In genomic region chr19:6536138-6536671, GRCh38 we compare ENCODE assay signal across 8 cellular contexts. TPM values are rescaled to one million over a fixed set of nuclear protein-coding genes. Genes with fewer than 3 reads are reported as not detected.
DNase-seq lines count a peak whose midpoint lies in the region; ATAC-seq and TF ChIP-seq lines count a peak whose summit lies in the region.

No MANE protein-coding gene starts in this region.

- H3K4me1 ChIP-seq in neuronal stem cell (ENCODE audit: control insufficient read depth in 2 of 2, insufficient read depth in 1 of 2, low read depth in 1 of 2, low read length in 2 of 2) = peaks cover 3 to 14% of the 10 kb centered on the region in 2 donors

- no peak for TF ChIP-seq CTCF in epithelial cell of esophagus (IDR thresholded peaks at IDR 0.05; ENCODE audit: insufficient read depth, low read depth, low read length, missing control alignments)

- no peak overlapping the region for H3K14ac ChIP-seq in neuronal stem cell (ENCODE audit: low read length)

- H2BK120ac ChIP-seq in neuronal stem cell (ENCODE audit: low read depth, low read length) = no peak overlapping the region

- no peak overlapping the region for H3K4ac ChIP-seq in neuronal stem cell (ENCODE audit: low read length)

- ATAC-seq in Right ventricle myocardium superior (ENCODE audit: poor library complexity) (peak; percentile 48), HG02884 (IDR thresholded peaks at IDR 0.05; ENCODE audit: unreplicated experiment) (peak; percentile 74)

- H3K23ac ChIP-seq in neuronal stem cell (ENCODE audit: low read depth, low read length, poor library complexity) = no peak overlapping the region

- no peak overlapping the region for H3K9ac ChIP-seq in neuronal stem cell (ENCODE audit: low read depth, low read length, poor library complexity)

- no peak overlapping the region for H2BK12ac ChIP-seq in neuronal stem cell (ENCODE audit: low read length)

- H3K4me2 ChIP-seq in neuronal stem cell (ENCODE audit: insufficient read depth, low read length, poor library complexity, severe bottlenecking) = no peak overlapping the region

- no peak overlapping the region for H2BK5ac ChIP-seq in neuronal stem cell (ENCODE audit: low read length)

- intact Hi-C loops in Right ventricle myocardium superior (cut with DNase I) (no loop called here), cardiac septum (cut with DNase I) (no loop called here)

- H4K8ac ChIP-seq in neuronal stem cell (ENCODE audit: low read depth, low read length) = no peak overlapping the region

- H3K4me3 ChIP-seq in epithelial cell of esophagus (ENCODE audit: low read length) = no peak overlapping the region
- no peak overlapping the region for H3K4me3 ChIP-seq in neuronal stem cell (ENCODE audit: low read length in 2 of 2)

- peaks cover 16 to 32% (median 28%) of the 10 kb centered on the region in 3 experiments for H3K27me3 ChIP-seq in neuronal stem cell (ENCODE audit: control insufficient read depth in 3 of 3, insufficient read depth in 3 of 3, low read depth in 1 of 3, low read length in 3 of 3)

- H3K27ac ChIP-seq in neuronal stem cell (replicated peaks; ENCODE audit: low read length) = no peak overlapping the region

- H3K36me3 ChIP-seq in neuronal stem cell (replicated peaks in 1 of 2; ENCODE audit: control insufficient read depth in 2 of 2, insufficient read depth in 2 of 2, low read length in 2 of 2) = no peaks in the 10 kb centered on the region

- H3K79me1 ChIP-seq in neuronal stem cell (ENCODE audit: low read depth, low read length) = no peaks in the 10 kb centered on the region

- no peak overlapping the region for H2AFZ ChIP-seq in neuronal stem cell (ENCODE audit: low read length)

- no peak overlapping the region for H2BK15ac ChIP-seq in neuronal stem cell (ENCODE audit: low read length)

- WGBS in neuronal stem cell (ENCODE audit: extremely low coverage in 2 of 2, insufficient read length in 2 of 2, insufficient replicate concordance in 1 of 2), 2 donors = no CpG with 5 or more reads among the region's 9 CpGs

- H2AK5ac ChIP-seq in neuronal stem cell (ENCODE audit: low read depth, low read length) = no peak overlapping the region

- H4K91ac ChIP-seq in neuronal stem cell (ENCODE audit: low read depth, low read length, poor library complexity) = no peak overlapping the region

- DNase-seq in Right ventricle myocardium superior (no peak), cardiac septum (ENCODE audit: low spot score) (no peak), NCI-H446 treated with DMSO at 0.1 percent for 48 hours (lab: John Stamatoyannopoulos, UW) (peak; percentile 21), epithelial cell of esophagus (ENCODE audit: low read depth) (peak; percentile 72), neuronal stem cell (ENCODE audit: low spot score) (no peak)
- peak; percentile 90 for DNase-seq in activated CD8-positive, alpha-beta memory T cell treated with anti-CD3 and anti-CD28 coated beads for 24 hours
- DNase-seq in stimulated activated CD4-positive, alpha-beta T cell treated with anti-CD3 and anti-CD28 coated beads, Interleukin-15, amount 100 ng/mL, for 48 hours (ENCODE audit: low read depth in 2 of 2) = peak; percentile 73 to 81

- peaks cover 0 to 3% of the 10 kb centered on the region in 2 donors for H3K9me3 ChIP-seq in neuronal stem cell (replicated peaks in 1 of 2; ENCODE audit: control insufficient read depth in 2 of 2, insufficient read depth in 1 of 2, low read depth in 1 of 2, low read length in 2 of 2)

- no peak overlapping the region for H3K18ac ChIP-seq in neuronal stem cell (ENCODE audit: low read length)

RNA-seq across cellular contexts. Expression of gene TNFSF9, which starts 5.4 kb away (rescaled TPM):
- 0.51 TPM for total RNA-seq in Right ventricle myocardium superior
- not detected for total RNA-seq in cardiac septum
- 1.5 TPM for polyA plus RNA-seq in neuronal stem cell (2013, experiment 1 of 2)
- polyA plus RNA-seq in neuronal stem cell (2013, experiment 2 of 2) = 1.8 TPM

RNA-seq across cellular contexts. Expression of gene TUBB4A, which starts 34.1 kb away (rescaled TPM):
- total RNA-seq in Right ventricle myocardium superior (10.8 TPM), cardiac septum (0.40 TPM)
- 30.8 TPM for polyA plus RNA-seq in neuronal stem cell (2013, experiment 1 of 2)
- 30.4 TPM for polyA plus RNA-seq in neuronal stem cell (2013, experiment 2 of 2)

RNA-seq across cellular contexts. Expression of gene DENND1C, which starts 54.6 kb away (rescaled TPM):
- total RNA-seq in Right ventricle myocardium superior = 0.35 TPM
- 0.78 TPM for total RNA-seq in cardiac septum
- polyA plus RNA-seq in neuronal stem cell (2013, experiment 1 of 2) = 0.61 TPM
- 0.60 TPM for polyA plus RNA-seq in neuronal stem cell (2013, experiment 2 of 2)

RNA-seq across cellular contexts. Expression of gene CD70, which starts 54.7 kb away (rescaled TPM):
- not detected for total RNA-seq in Right ventricle myocardium superior
- not detected for total RNA-seq in cardiac septum
- 0.88 TPM for polyA plus RNA-seq in neuronal stem cell (2013, experiment 1 of 2)
- polyA plus RNA-seq in neuronal stem cell (2013, experiment 2 of 2) = 0.91 TPM

Comparison
In these comparisons a context has a peak if more than half of its experiments do, and no peak if none do; other contexts are left out.
1. DNase-seq: peak in NCI-H446 treated with DMSO at 0.1 percent for 48 hours (single experiment), activated CD8-positive, alpha-beta memory T cell treated with anti-CD3 and anti-CD28 coated beads for 24 hours (single experiment), epithelial cell of esophagus (single experiment) and stimulated activated CD4-positive, alpha-beta T cell treated with anti-CD3 and anti-CD28 coated beads, Interleukin-15, amount 100 ng/mL, for 48 hours (2 of 2); none in Right ventricle myocardium superior (single experiment), cardiac septum (single experiment) and neuronal stem cell (single experiment).